20 cellular contexts compared by ENCODE assay signal in genomic region chr3:57110214-57110613, GRCh38. TPM values are rescaled to one million over a fixed set of nuclear protein-coding genes. Genes with fewer than 3 reads are reported as not detected.
DNase-seq lines count a peak whose midpoint lies in the region; ATAC-seq and TF ChIP-seq lines count a peak whose summit lies in the region.
"Had no signal": no experiment of that assay in that cellular context is flagged by ENCODE, and none has a peak within 500 bp of the region (broad histone marks: within the 10 kb centered on the region; RNA-seq: fewer than 3 reads in every experiment).

No MANE protein-coding gene starts in this region.

- TF ChIP-seq CTCF in Calu3 (IDR thresholded peaks at IDR 0.05; ENCODE audit: unreplicated experiment) (no peak), neural progenitor cell (IDR thresholded peaks at IDR 0.05) (no peak)

- H3K4me1 Mint-ChIP-seq in Calu3 (ENCODE audit: low read depth, unreplicated experiment) (peaks cover 13% of the 10 kb centered on the region), neural progenitor cell (peaks cover 66% of the 10 kb centered on the region)

- H3K27me3 ChIP-seq in HUES48 (ENCODE audit: control insufficient read depth, insufficient read depth, low read length) (no peaks in the 10 kb centered on the region), neural progenitor cell (no peaks in the 10 kb centered on the region)
- H3K27me3 ChIP-seq: Peyer's patch had no signal

- ATAC-seq in HG03097 (IDR thresholded peaks at IDR 0.05; ENCODE audit: low FRiP score, unreplicated experiment) (no peak), GM21381 (IDR thresholded peaks at IDR 0.05; ENCODE audit: unreplicated experiment) (no peak), GM19023 (IDR thresholded peaks at IDR 0.05; ENCODE audit: unreplicated experiment) (no peak)
- ATAC-seq: SK-N-SH treated with all-trans-retinoic acid at 6 μM for 48 hours had no signal

- intact Hi-C loops in Calu3 (cut with micrococcal nuclease; ENCODE audit: unreplicated experiment): no loop called here

- peaks cover 9% of the 10 kb centered on the region for H4K20me1 ChIP-seq in neural progenitor cell (ENCODE audit: low read depth)

- H3K4me3 ChIP-seq in HUES48 (ENCODE audit: low read depth, low read length): no peak overlapping the region
- H3K4me3 ChIP-seq in neural progenitor cell: peak overlapping the region; percentile 31
- H3K4me3 ChIP-seq: Peyer's patch had no signal

- peak overlapping the region; percentile 36 for H3K27ac Mint-ChIP-seq in Calu3 (ENCODE audit: unreplicated experiment)
- peak overlapping the region; percentile 90 for H3K27ac Mint-ChIP-seq in neural progenitor cell
- H3K27ac Mint-ChIP-seq: CD8-positive, alpha-beta memory T cell had no signal

- DNase-seq in Calu3 (no peak), cerebellar cortex (ENCODE audit: low spot score) (peak; percentile 71), neural progenitor cell (ENCODE audit: low spot score) (no peak)
- DNase-seq: AML-193; C1 segment of cervical spinal cord; CD8-positive, alpha-beta memory T cell; GF-D8; GOT3; Kasumi-1; MM.1S; NCI-H1048; NCI-H1436 treated with DMSO at 0.1 percent for 48 hours; NCI-H1930; NCI-H226; Peyer's patch had no signal

- H3K36me3 Mint-ChIP-seq in Calu3 (ENCODE audit: insufficient read depth, unreplicated experiment) (peaks cover 12% of the 10 kb centered on the region), neural progenitor cell (peaks cover 47% of the 10 kb centered on the region)
- H3K36me3 Mint-ChIP-seq: CD8-positive, alpha-beta memory T cell had no signal

- H3K9me3 ChIP-seq in HUES48 (ENCODE audit: control insufficient read depth, insufficient read depth, low read length) (no peaks in the 10 kb centered on the region), neural progenitor cell (ENCODE audit: low read depth) (no peaks in the 10 kb centered on the region)
- H3K9me3 ChIP-seq: Peyer's patch had no signal

- H3K9me3 Mint-ChIP-seq in Calu3 (ENCODE audit: low read depth, unreplicated experiment) (no peaks in the 10 kb centered on the region), neural progenitor cell (no peaks in the 10 kb centered on the region)
- H3K9me3 Mint-ChIP-seq: CD8-positive, alpha-beta memory T cell had no signal

- H3K4me3 Mint-ChIP-seq in Calu3 (ENCODE audit: low read depth, unreplicated experiment) (peak overlapping the region; percentile 52), neural progenitor cell (peak overlapping the region; percentile 46)

- no peak overlapping the region for H2AFZ ChIP-seq in neural progenitor cell (replicated peaks)

- CTCF ChIA-PET in Calu3 (lab: Charles Lee): interaction anchor here (1.2 kb wide), 2 partner anchors 8 to 10 kb away, joined by 3 read pairs; no protein-coding TSS in a partner anchor

- no peaks in the 10 kb centered on the region for H3K79me2 ChIP-seq in neural progenitor cell (ENCODE audit: low read depth)

- H3K4me1 ChIP-seq in HUES48 (ENCODE audit: control insufficient read depth, insufficient read depth, low read length): peaks cover 30% of the 10 kb centered on the region
- peaks cover 47% of the 10 kb centered on the region for H3K4me1 ChIP-seq in neural progenitor cell
- H3K4me1 ChIP-seq: Peyer's patch had no signal

- H3K36me3 ChIP-seq in HUES48 (ENCODE audit: control insufficient read depth, insufficient read depth, low read length) (peaks cover 31% of the 10 kb centered on the region), neural progenitor cell (peaks cover 3% of the 10 kb centered on the region)
- H3K36me3 ChIP-seq: Peyer's patch had no signal

- H3K27me3 Mint-ChIP-seq in Calu3 (ENCODE audit: unreplicated experiment) (no peaks in the 10 kb centered on the region), neural progenitor cell (ENCODE audit: insufficient read depth, low read depth) (peaks cover 5% of the 10 kb centered on the region)

- H3K27ac ChIP-seq in HUES48 (ENCODE audit: low read depth, low read length) (peak overlapping the region; percentile 52), neural progenitor cell (peak overlapping the region; percentile 97)
- H3K27ac ChIP-seq: Peyer's patch had no signal

- no peak overlapping the region for H3K9ac ChIP-seq in HUES48 (ENCODE audit: low read depth, low read length)
- no peak overlapping the region for H3K9ac ChIP-seq in neural progenitor cell

- peaks cover 44% of the 10 kb centered on the region for H3F3A ChIP-seq in neural progenitor cell (ENCODE audit: low read depth)

- peak overlapping the region; percentile 69 for H3K4me2 ChIP-seq in neural progenitor cell

- BruUV-seq in Calu3 (replicated peaks; lab: Mats Ljungman, UMichigan): no TSS peak

RNA-seq across cellular contexts. Expression of gene SPATA12, which starts 49.8 kb away (rescaled TPM):
- total RNA-seq in Calu3 (2022) (0.47 and 0.64 TPM in 2 replicates), neural progenitor cell (ENCODE audit: low replicate concordance) (0.12 and 0.17 TPM in 2 replicates)
- total RNA-seq: CD8-positive, alpha-beta memory T cell; Peyer's patch had no signal

RNA-seq across cellular contexts. Expression of gene IL17RD, which starts 54.9 kb away (rescaled TPM):
- total RNA-seq in Calu3 (2022): 2.0 and 2.2 TPM in 2 replicates
- 26.1 and 33.6 TPM in 2 replicates for total RNA-seq in neural progenitor cell (ENCODE audit: low replicate concordance)
